Comparison of ENCODE assay signal across 10 cellular contexts in genomic region chr17:17204041-17204591, GRCh38. TPM values are rescaled to one million over a fixed set of nuclear protein-coding genes. Genes with fewer than 3 reads are reported as not detected.
DNase-seq lines count a peak whose midpoint lies in the region; ATAC-seq lines count a peak whose summit lies in the region.
"Had no signal": no experiment of that assay in that cellular context is flagged by ENCODE, and none has a peak within 500 bp of the region (broad histone marks: within the 10 kb centered on the region; RNA-seq: fewer than 3 reads in every experiment).

No MANE protein-coding gene starts in this region.

- H3K4me3 Mint-ChIP-seq in activated CD4-positive, alpha-beta T cell treated with anti-CD3 and anti-CD28 coated beads, Interleukin-2, amount 10 ng/mL, durations not matched to agents 7 days and 5 days = peak overlapping the region; percentile 91
- H3K4me3 Mint-ChIP-seq in activated T-helper 2 cell treated with anti-CD3 and anti-CD28 coated beads, Interferon-gamma antibody, Interleukin-2, Interleukin-4, amounts not matched to agents 10 μg/mL and 5 μg/mL and 100 μg/mL, durations not matched to agents 14 hours and 24 hours and 36 hours (ENCODE audit: low read depth) = peak overlapping the region; percentile 82
- H3K4me3 Mint-ChIP-seq in immature natural killer cell = peak overlapping the region; percentile 72 to 90 (median 83)

- H3K4me3 ChIP-seq in subcutaneous abdominal adipose tissue (ENCODE audit: low read depth in 1 of 5, low read length in 5 of 5) = peak overlapping the region in 4 of 5 donors; percentile 2 to 51 (median 24)

- CTCF ChIA-PET in activated CD4-positive, alpha-beta T cell treated with anti-CD3 and anti-CD28 coated beads, Interleukin-2, amount 10 ng/mL, durations not matched to agents 7 days and 5 days (lab: Charles Lee) = no interaction called here

- peak overlapping the region in 2 of 5 donors; percentile 59 to 82 for H3K9ac ChIP-seq in subcutaneous abdominal adipose tissue (ENCODE audit: low read length in 5 of 5)

- POLR2A ChIA-PET in activated CD4-positive, alpha-beta T cell treated with anti-CD3 and anti-CD28 coated beads, Interleukin-2, amount 10 ng/mL, durations not matched to agents 7 days and 5 days (lab: Charles Lee) = interaction anchor here (0.7 kb wide), 1 partner anchor 22 kb away, joined by 3 read pairs; no protein-coding TSS in a partner anchor

- DNase-seq in activated CD4-positive, alpha-beta T cell treated with anti-CD3 and anti-CD28 coated beads, Interleukin-2, amount 10 ng/mL, durations not matched to agents 7 days and 5 days = no peak
- DNase-seq in activated CD4-positive, alpha-beta T cell treated with anti-CD3 and anti-CD28 coated beads for 4 hours = no peak
- DNase-seq in activated T-helper 2 cell treated with anti-CD3 and anti-CD28 coated beads, Interferon-gamma antibody, Interleukin-2, Interleukin-4, amounts not matched to agents 10 μg/mL and 5 μg/mL and 100 μg/mL, durations not matched to agents 14 hours and 24 hours and 36 hours (ENCODE audit: low spot score) = no peak
- DNase-seq in immature natural killer cell = peak; percentile 57 to 70 (median 60)
- no peak for DNase-seq in COLO668 (lab: John Stamatoyannopoulos, UW; ENCODE audit: unreplicated experiment)
- no peak for DNase-seq in NCI-H774 (lab: John Stamatoyannopoulos, UW)
- DNase-seq: AML-193; effector CD8-positive, alpha-beta T cell had no signal

- no peaks in the 10 kb centered on the region for H3K9me3 ChIP-seq in subcutaneous abdominal adipose tissue (ENCODE audit: control insufficient read depth in 5 of 5, low read length in 5 of 5)

- no peaks in the 10 kb centered on the region for H3K27me3 ChIP-seq in subcutaneous abdominal adipose tissue (ENCODE audit: control insufficient read depth in 5 of 5, insufficient read depth in 4 of 5, low read length in 5 of 5)

- H3K36me3 Mint-ChIP-seq in activated CD4-positive, alpha-beta T cell treated with anti-CD3 and anti-CD28 coated beads, Interleukin-2, amount 10 ng/mL, durations not matched to agents 7 days and 5 days (ENCODE audit: low read depth) = peaks cover 37% of the 10 kb centered on the region
- H3K36me3 Mint-ChIP-seq in activated T-helper 2 cell treated with anti-CD3 and anti-CD28 coated beads, Interferon-gamma antibody, Interleukin-2, Interleukin-4, amounts not matched to agents 10 μg/mL and 5 μg/mL and 100 μg/mL, durations not matched to agents 14 hours and 24 hours and 36 hours (ENCODE audit: low read depth) = peaks cover 32% of the 10 kb centered on the region
- H3K36me3 Mint-ChIP-seq in immature natural killer cell = peaks cover 0 to 5% (median 3%) of the 10 kb centered on the region in 3 donors

- no peak for ATAC-seq in HG03342 (IDR thresholded peaks at IDR 0.05; ENCODE audit: unreplicated experiment)

- peaks cover 2% of the 10 kb centered on the region for H3K9me3 Mint-ChIP-seq in activated CD4-positive, alpha-beta T cell treated with anti-CD3 and anti-CD28 coated beads, Interleukin-2, amount 10 ng/mL, durations not matched to agents 7 days and 5 days
- no peaks in the 10 kb centered on the region for H3K9me3 Mint-ChIP-seq in activated T-helper 2 cell treated with anti-CD3 and anti-CD28 coated beads, Interferon-gamma antibody, Interleukin-2, Interleukin-4, amounts not matched to agents 10 μg/mL and 5 μg/mL and 100 μg/mL, durations not matched to agents 14 hours and 24 hours and 36 hours
- H3K9me3 Mint-ChIP-seq in immature natural killer cell = no peaks in the 10 kb centered on the region

- H3K27me3 Mint-ChIP-seq in activated CD4-positive, alpha-beta T cell treated with anti-CD3 and anti-CD28 coated beads, Interleukin-2, amount 10 ng/mL, durations not matched to agents 7 days and 5 days = no peaks in the 10 kb centered on the region
- H3K27me3 Mint-ChIP-seq in activated T-helper 2 cell treated with anti-CD3 and anti-CD28 coated beads, Interferon-gamma antibody, Interleukin-2, Interleukin-4, amounts not matched to agents 10 μg/mL and 5 μg/mL and 100 μg/mL, durations not matched to agents 14 hours and 24 hours and 36 hours (ENCODE audit: low read depth) = no peaks in the 10 kb centered on the region
- H3K27me3 Mint-ChIP-seq in immature natural killer cell (ENCODE audit: low read depth in 3 of 3) = peaks cover 5 to 21% (median 10%) of the 10 kb centered on the region in 3 donors

- peak overlapping the region; percentile 97 for H3K27ac Mint-ChIP-seq in activated CD4-positive, alpha-beta T cell treated with anti-CD3 and anti-CD28 coated beads, Interleukin-2, amount 10 ng/mL, durations not matched to agents 7 days and 5 days
- peak overlapping the region; percentile 86 for H3K27ac Mint-ChIP-seq in activated T-helper 2 cell treated with anti-CD3 and anti-CD28 coated beads, Interferon-gamma antibody, Interleukin-2, Interleukin-4, amounts not matched to agents 10 μg/mL and 5 μg/mL and 100 μg/mL, durations not matched to agents 14 hours and 24 hours and 36 hours
- H3K27ac Mint-ChIP-seq in immature natural killer cell = peak overlapping the region; percentile 60 to 88 (median 80)

- intact Hi-C loops in activated T-helper 2 cell treated with anti-CD3 and anti-CD28 coated beads, Interferon-gamma antibody, Interleukin-2, Interleukin-4, amounts not matched to agents 10 μg/mL and 5 μg/mL and 100 μg/mL, durations not matched to agents 14 hours and 24 hours and 36 hours (cut with micrococcal nuclease) = no loop called here

- H3K4me1 ChIP-seq in subcutaneous abdominal adipose tissue (ENCODE audit: control insufficient read depth in 5 of 5, insufficient read depth in 5 of 5, low read length in 5 of 5) = peaks cover 6 to 75% (median 69%) of the 10 kb centered on the region in 5 donors

- H3K4me1 Mint-ChIP-seq in activated CD4-positive, alpha-beta T cell treated with anti-CD3 and anti-CD28 coated beads, Interleukin-2, amount 10 ng/mL, durations not matched to agents 7 days and 5 days = peaks cover 30% of the 10 kb centered on the region
- H3K4me1 Mint-ChIP-seq in activated T-helper 2 cell treated with anti-CD3 and anti-CD28 coated beads, Interferon-gamma antibody, Interleukin-2, Interleukin-4, amounts not matched to agents 10 μg/mL and 5 μg/mL and 100 μg/mL, durations not matched to agents 14 hours and 24 hours and 36 hours (ENCODE audit: low read depth) = peaks cover 9% of the 10 kb centered on the region
- peaks cover 45 to 53% of the 10 kb centered on the region in 2 donors for H3K4me1 Mint-ChIP-seq in immature natural killer cell

- H3K27ac ChIP-seq in subcutaneous abdominal adipose tissue (ENCODE audit: low read depth, low read length) = peak overlapping the region; percentile 82

- peaks cover 0 to 12% (median 0%) of the 10 kb centered on the region in 5 donors for H3K36me3 ChIP-seq in subcutaneous abdominal adipose tissue (ENCODE audit: control insufficient read depth in 5 of 5, insufficient read depth in 5 of 5, low read length in 5 of 5)

RNA-seq across cellular contexts. Expression of gene PLD6, which starts 2.0 kb away (rescaled TPM):
- total RNA-seq in activated CD4-positive, alpha-beta T cell treated with anti-CD3 and anti-CD28 coated beads, Interleukin-2, amount 10 ng/mL, durations not matched to agents 7 days and 5 days = 10 to 100 TPM; 10.9 to 11.8 TPM
- total RNA-seq in activated T-helper 2 cell treated with anti-CD3 and anti-CD28 coated beads, Interferon-gamma antibody, Interleukin-2, Interleukin-4, amounts not matched to agents 10 μg/mL and 5 μg/mL and 100 μg/mL, durations not matched to agents 14 hours and 24 hours and 36 hours = 8.5 and 9.1 TPM in 2 replicates
- 1 to 10 TPM in 2 of 3 donors, under 1 TPM in 1; 0.41 to 2.5 (median 1.4) TPM for polyA plus RNA-seq in immature natural killer cell

RNA-seq across cellular contexts. Expression of gene FLCN, which starts 32.9 kb away (rescaled TPM):
- 10 to 100 TPM; 39.4 to 48.0 TPM for total RNA-seq in activated CD4-positive, alpha-beta T cell treated with anti-CD3 and anti-CD28 coated beads, Interleukin-2, amount 10 ng/mL, durations not matched to agents 7 days and 5 days
- 27.7 and 30.4 TPM in 2 replicates for total RNA-seq in activated T-helper 2 cell treated with anti-CD3 and anti-CD28 coated beads, Interferon-gamma antibody, Interleukin-2, Interleukin-4, amounts not matched to agents 10 μg/mL and 5 μg/mL and 100 μg/mL, durations not matched to agents 14 hours and 24 hours and 36 hours
- polyA plus RNA-seq in immature natural killer cell = 1 to 10 TPM; 1.4 to 6.6 (median 5.9) TPM

Comparison
In these comparisons a context has a peak if more than half of its experiments do, and no peak if none do; other contexts are left out.
1. DNase-seq: peak in immature natural killer cell (3 of 3); none in activated CD4-positive, alpha-beta T cell treated with anti-CD3 and anti-CD28 coated beads, Interleukin-2, amount 10 ng/mL, durations not matched to agents 7 days and 5 days (single experiment), activated CD4-positive, alpha-beta T cell treated with anti-CD3 and anti-CD28 coated beads for 4 hours (0 of 2), activated T-helper 2 cell treated with anti-CD3 and anti-CD28 coated beads, Interferon-gamma antibody, Interleukin-2, Interleukin-4, amounts not matched to agents 10 μg/mL and 5 μg/mL and 100 μg/mL, durations not matched to agents 14 hours and 24 hours and 36 hours (single experiment), COLO668 (single experiment) and NCI-H774 (single experiment).
2. Peak in every context shown above with its lines, with median percentiles within 50 percentile points of each other: H3K27ac Mint-ChIP-seq and H3K4me3 Mint-ChIP-seq.